29 cellular contexts compared by ENCODE assay signal in the genomic region with DNA sequence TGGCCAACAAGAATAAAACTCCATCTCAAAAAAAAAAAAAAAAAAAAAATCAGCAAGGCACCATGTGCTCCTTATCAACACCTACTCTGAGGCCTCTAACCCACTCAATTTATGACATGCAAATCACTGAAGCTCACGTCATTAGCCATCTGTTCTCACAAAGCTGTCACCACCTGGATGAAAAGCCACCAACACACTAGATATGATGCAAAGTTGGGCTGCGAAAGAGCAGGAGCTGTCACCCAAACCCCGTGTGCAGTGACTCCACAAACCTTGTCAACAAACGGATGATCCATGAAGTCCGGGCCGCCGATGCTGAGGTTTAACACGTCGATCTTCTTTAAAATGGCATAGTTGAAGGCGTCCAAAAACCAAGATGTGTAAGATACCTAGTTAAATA. TPM values are rescaled to one million over a fixed set of nuclear protein-coding genes. Genes with fewer than 3 reads are reported as not detected.
A peak's percentile ranks its signal among the peaks of the same experiment; 100 is the strongest.
DNase-seq lines count a peak whose midpoint lies in the region; ATAC-seq and TF ChIP-seq lines count a peak whose summit lies in the region.
"Had no signal": no experiment of that assay in that cellular context is flagged by ENCODE, and none has a peak within 500 bp of the region (broad histone marks: within the 10 kb centered on the region; RNA-seq: fewer than 3 reads in every experiment).

No MANE protein-coding gene starts in this region.

- no peak for TF ChIP-seq CTCF in endothelial cell (IDR thresholded peaks at IDR 0.05; ENCODE audit: unreplicated experiment)

- H3K4me3 ChIP-seq in Jurkat, Clone E6-1 (ENCODE audit: low read length): no peak overlapping the region
- H3K4me3 ChIP-seq: colonic mucosa, ovary, upper lobe of right lung had no signal

- H3K4me1 Mint-ChIP-seq in endothelial cell (ENCODE audit: unreplicated experiment): no peaks in the 10 kb centered on the region
- H3K4me1 Mint-ChIP-seq: endodermal cell, H9, WTC11 had no signal

- peaks cover 5% of the 10 kb centered on the region for H3K27me3 Mint-ChIP-seq in endothelial cell (ENCODE audit: unreplicated experiment)
- H3K27me3 Mint-ChIP-seq: activated naive CD8-positive, alpha-beta T cell treated with anti-CD3 and anti-CD28 coated beads, Interleukin-2, amount 50 U/mL, for 24 hours; naive thymus-derived CD8-positive, alpha-beta T cell had no signal

- H3K4me3 Mint-ChIP-seq in endothelial cell (ENCODE audit: unreplicated experiment): peak overlapping the region; percentile 4
- H3K4me3 Mint-ChIP-seq: activated naive CD8-positive, alpha-beta T cell treated with anti-CD3 and anti-CD28 coated beads, Interleukin-2, amount 50 U/mL, for 24 hours; endodermal cell; H9; naive thymus-derived CD8-positive, alpha-beta T cell; WTC11 had no signal

- peak; percentile 87 for DNase-seq in Jurkat, Clone E6-1 (ENCODE audit: low read depth, low spot score)
- peak; percentile 48 for DNase-seq in NCI-H526 treated with DMSO at 0.1 percent for 48 hours (lab: John Stamatoyannopoulos, UW)
- no peak for DNase-seq in endothelial cell (ENCODE audit: low spot score)
- peak; percentile 83 for DNase-seq in putamen (ENCODE audit: low spot score)
- DNase-seq in midbrain (lab: John Stamatoyannopoulos, UW): no peak
- DNase-seq in occipital lobe (lab: John Stamatoyannopoulos, UW): no peak
- DNase-seq: activated CD4-positive, alpha-beta T cell treated with anti-CD3 and anti-CD28 coated beads, Interleukin-2, amount 50 U/mL, for 48 hours; activated CD8-positive, alpha-beta memory T cell treated with anti-CD3 and anti-CD28 coated beads, Interleukin-2, amount 50 U/mL, for 48 hours; activated naive CD8-positive, alpha-beta T cell treated with anti-CD3 and anti-CD28 coated beads, Interleukin-2, amount 50 U/mL, for 24 hours; colonic mucosa; endodermal cell; H9; Kasumi-1; naive thymus-derived CD8-positive, alpha-beta T cell; NCI-H1048; NCI-H2029; NCI-H446; ovary; RPMI8226; stimulated activated CD8-positive, alpha-beta memory T cell treated with anti-CD3 and anti-CD28 coated beads, Interleukin-4, amount 100 ng/mL, for 48 hours; T-helper 9 cell; upper lobe of right lung had no signal

- ATAC-seq in HG02571 (IDR thresholded peaks at IDR 0.05; ENCODE audit: unreplicated experiment): no peak
- ATAC-seq: activated naive CD8-positive, alpha-beta T cell treated with anti-CD3 and anti-CD28 coated beads, Interleukin-2, amount 50 U/mL, for 24 hours; naive thymus-derived CD8-positive, alpha-beta T cell; sciatic nerve; upper lobe of right lung; WTC11 had no signal

- no peak overlapping the region for H3K27ac Mint-ChIP-seq in endothelial cell (ENCODE audit: unreplicated experiment)
- H3K27ac Mint-ChIP-seq: activated naive CD8-positive, alpha-beta T cell treated with anti-CD3 and anti-CD28 coated beads, Interleukin-2, amount 50 U/mL, for 24 hours; endodermal cell; H9; WTC11 had no signal

- no peaks in the 10 kb centered on the region for H3K9me3 Mint-ChIP-seq in endothelial cell (ENCODE audit: unreplicated experiment)
- H3K9me3 Mint-ChIP-seq: activated naive CD8-positive, alpha-beta T cell treated with anti-CD3 and anti-CD28 coated beads, Interleukin-2, amount 50 U/mL, for 24 hours; endodermal cell; H9; naive thymus-derived CD8-positive, alpha-beta T cell; WTC11 had no signal

- H3K36me3 Mint-ChIP-seq in endothelial cell (ENCODE audit: low read depth, unreplicated experiment): peaks cover 45% of the 10 kb centered on the region

RNA-seq across cellular contexts. Expression of a gene that starts 25.3 kb away (rescaled TPM):
- 65.6 TPM for polyA plus RNA-seq in Jurkat, Clone E6-1 (2012; ENCODE audit: insufficient read depth, insufficient read length)
- total RNA-seq in endothelial cell (ENCODE audit: unreplicated experiment): 79.7 TPM
- 78.1 TPM for total RNA-seq in occipital lobe

RNA-seq across cellular contexts. Expression of a gene that starts 48.9 kb away (rescaled TPM):
- polyA plus RNA-seq in Jurkat, Clone E6-1 (2012; ENCODE audit: insufficient read depth, insufficient read length): not detected
- not detected for total RNA-seq in endothelial cell (ENCODE audit: unreplicated experiment)
- total RNA-seq in occipital lobe: not detected
- total RNA-seq: colonic mucosa; endodermal cell; fibroblast of lung; HT1080; mesenteric fat pad; naive thymus-derived CD8-positive, alpha-beta T cell; sciatic nerve; upper lobe of right lung; WTC11 had no signal
- polyA plus RNA-seq: AG04450; fibroblast of lung; naive thymus-derived CD8-positive, alpha-beta T cell had no signal

RNA-seq across cellular contexts. Expression of a gene that starts 53.5 kb away (rescaled TPM):
- polyA plus RNA-seq in Jurkat, Clone E6-1 (2012; ENCODE audit: insufficient read depth, insufficient read length): 57.0 TPM
- total RNA-seq in endothelial cell (ENCODE audit: unreplicated experiment): 50.2 TPM
- total RNA-seq in occipital lobe: 165 TPM

RNA-seq across cellular contexts. Expression of a gene that starts 53.6 kb away (rescaled TPM):
- not detected for polyA plus RNA-seq in Jurkat, Clone E6-1 (2012; ENCODE audit: insufficient read depth, insufficient read length)
- total RNA-seq in endothelial cell (ENCODE audit: unreplicated experiment) (0.18 TPM), occipital lobe (0.62 TPM)
- total RNA-seq: fibroblast of lung, H9, HT1080, mesenteric fat pad had no signal
- polyA plus RNA-seq: AG04450, fibroblast of lung had no signal

Comparison
In these comparisons a context has a peak if more than half of its experiments do, and no peak if none do; other contexts are left out.
1. DNase-seq: peak in Jurkat, Clone E6-1 (single experiment), NCI-H526 treated with DMSO at 0.1 percent for 48 hours (single experiment) and putamen (single experiment); none in endothelial cell (single experiment), midbrain (single experiment) and occipital lobe (single experiment).